In genomic region chr9:107282268-107282667, GRCh38 we compare ENCODE assay signal across 8 cellular contexts. TPM values are rescaled to one million over a fixed set of nuclear protein-coding genes. Genes with fewer than 3 reads are reported as not detected.
DNase-seq lines count a peak whose midpoint lies in the region; ATAC-seq and TF ChIP-seq lines count a peak whose summit lies in the region.

No MANE protein-coding gene starts in this region.

- H3K36me3 ChIP-seq in Caco-2 (ENCODE audit: control insufficient read depth, insufficient read depth, low read length) (no peaks in the 10 kb centered on the region), right atrium auricular region (no peaks in the 10 kb centered on the region)

- peak overlapping the region; percentile 90 to 100 for H3K27ac ChIP-seq in right atrium auricular region

- H3K9me3 Mint-ChIP-seq in Caco-2 (ENCODE audit: unreplicated experiment) (no peaks in the 10 kb centered on the region), activated B cell treated with CpG ODN at 0.5 μM for 24 hours (no peaks in the 10 kb centered on the region)
- no peaks in the 10 kb centered on the region for H3K9me3 Mint-ChIP-seq in stimulated activated memory B cell treated with anti-CD40 and anti-IgM and Interleukin-4, amounts not matched to agents 10 μg/mL and 1 μg/mL and 100 μg/mL, for 72 hours

- H3K9me3 ChIP-seq in Caco-2 (0 out of 2 replicates have a peak, but pooled peaks cover 4% of the 10 kb centered on the region), right atrium auricular region (no peaks in the 10 kb centered on the region)

- H3K4me1 ChIP-seq in Caco-2 (peaks cover 35% of the 10 kb centered on the region), right atrium auricular region (peaks cover 0 to 31% of the 10 kb centered on the region in 2 donors)

- TF ChIP-seq CTCF in Caco-2 (IDR thresholded peaks at IDR 0.05; ENCODE audit: insufficient read depth in 1 of 2, low read depth in 1 of 2, low read length in 1 of 2, severe bottlenecking in 1 of 2, unreplicated experiment in 1 of 2) = no peak
- TF ChIP-seq CTCF in activated B cell treated with CpG ODN at 0.5 μM for 24 hours (IDR thresholded peaks at IDR 0.05) = no peak
- TF ChIP-seq CTCF in right atrium auricular region (IDR thresholded peaks at IDR 0.05) = no peak

- H3K4me3 Mint-ChIP-seq in Caco-2 (ENCODE audit: unreplicated experiment) (peak overlapping the region; percentile 93), activated B cell treated with CpG ODN at 0.5 μM for 24 hours (peak overlapping the region; percentile 91)
- peak overlapping the region; percentile 92 for H3K4me3 Mint-ChIP-seq in stimulated activated memory B cell treated with anti-CD40 and anti-IgM and Interleukin-4, amounts not matched to agents 10 μg/mL and 1 μg/mL and 100 μg/mL, for 72 hours

- POLR2A ChIA-PET in Caco-2 (lab: Charles Lee) (no interaction called here), activated B cell treated with CpG ODN at 0.5 μM for 24 hours (lab: Charles Lee) (interaction anchor here (1.2 to 3.8 kb wide), 4 partner anchors 12 to 59 kb away, joined by 3 to 77 read pairs (median 6); no protein-coding TSS in a partner anchor)

- H3K27me3 Mint-ChIP-seq in Caco-2 (ENCODE audit: insufficient read depth, unreplicated experiment) (no peaks in the 10 kb centered on the region), activated B cell treated with CpG ODN at 0.5 μM for 24 hours (no peaks in the 10 kb centered on the region)
- H3K27me3 Mint-ChIP-seq in stimulated activated memory B cell treated with anti-CD40 and anti-IgM and Interleukin-4, amounts not matched to agents 10 μg/mL and 1 μg/mL and 100 μg/mL, for 72 hours = no peaks in the 10 kb centered on the region

- DNase-seq in Caco-2 (no peak), activated B cell treated with CpG ODN at 0.5 μM for 24 hours (no peak), right atrium auricular region (ENCODE audit: low spot score) (no peak), NCI-H446 (lab: John Stamatoyannopoulos, UW) (no peak), LoVo (ENCODE audit: low spot score) (no peak), ureter (ENCODE audit: low spot score) (no peak)

- BruUV-seq in Caco-2 (replicated peaks; lab: Mats Ljungman, UMichigan) = TSS peak; percentile 68

- H3K36me3 Mint-ChIP-seq in Caco-2 (ENCODE audit: insufficient read depth, unreplicated experiment) (peaks cover 23% of the 10 kb centered on the region), activated B cell treated with CpG ODN at 0.5 μM for 24 hours (ENCODE audit: low read depth) (peaks cover 6% of the 10 kb centered on the region)
- peaks cover 5% of the 10 kb centered on the region for H3K36me3 Mint-ChIP-seq in stimulated activated memory B cell treated with anti-CD40 and anti-IgM and Interleukin-4, amounts not matched to agents 10 μg/mL and 1 μg/mL and 100 μg/mL, for 72 hours

- intact Hi-C loops in Caco-2 (cut with micrococcal nuclease; ENCODE audit: unreplicated experiment) = no loop called here
- intact Hi-C loops in activated B cell treated with CpG ODN at 0.5 μM for 24 hours (cut with micrococcal nuclease) = loop anchor here (2.0 to 10.0 kb wide), 8 partner anchors 35 to 1833 kb away; partner anchors contain the start of genes CTNNAL1, TMEM245 and TMEM38B

- ATAC-seq in HG02610 (IDR thresholded peaks at IDR 0.05; ENCODE audit: unreplicated experiment) (peak; percentile 0), activated B cell treated with CpG ODN at 0.5 μM for 24 hours (ENCODE audit: low read depth) (no peak)
- no peak for ATAC-seq in stimulated activated memory B cell treated with anti-CD40 and anti-IgM and Interleukin-4, amounts not matched to agents 10 μg/mL and 1 μg/mL and 100 μg/mL, for 72 hours

- CTCF ChIA-PET in Caco-2 (lab: Charles Lee) = no interaction called here
- CTCF ChIA-PET in activated B cell treated with CpG ODN at 0.5 μM for 24 hours (lab: Charles Lee) = interaction anchor here (0.7 to 2.7 kb wide), 5 partner anchors 13 to 59 kb away, joined by 3 to 9 read pairs (median 6); no protein-coding TSS in a partner anchor

- H3K27me3 ChIP-seq in Caco-2 (replicated peaks; ENCODE audit: control insufficient read depth, insufficient read depth, low read length) = no peaks in the 10 kb centered on the region
- no peaks in the 10 kb centered on the region for H3K27me3 ChIP-seq in right atrium auricular region

- H3K4me1 Mint-ChIP-seq in Caco-2 (ENCODE audit: low read depth, unreplicated experiment) = peaks cover 27% of the 10 kb centered on the region
- peaks cover 58% of the 10 kb centered on the region for H3K4me1 Mint-ChIP-seq in activated B cell treated with CpG ODN at 0.5 μM for 24 hours
- peaks cover 46% of the 10 kb centered on the region for H3K4me1 Mint-ChIP-seq in stimulated activated memory B cell treated with anti-CD40 and anti-IgM and Interleukin-4, amounts not matched to agents 10 μg/mL and 1 μg/mL and 100 μg/mL, for 72 hours

- H3K27ac Mint-ChIP-seq in Caco-2 (ENCODE audit: unreplicated experiment) = peak overlapping the region; percentile 92
- H3K27ac Mint-ChIP-seq in activated B cell treated with CpG ODN at 0.5 μM for 24 hours = peak overlapping the region; percentile 82
- peak overlapping the region; percentile 89 for H3K27ac Mint-ChIP-seq in stimulated activated memory B cell treated with anti-CD40 and anti-IgM and Interleukin-4, amounts not matched to agents 10 μg/mL and 1 μg/mL and 100 μg/mL, for 72 hours

- H3K4me3 ChIP-seq in Caco-2 (ENCODE audit: low read depth, low read length) (peak overlapping the region; percentile 62), right atrium auricular region (peak overlapping the region; percentile 49 to 98)

RNA-seq across cellular contexts. Expression of gene RAD23B, which starts 0.8 kb away (rescaled TPM):
- total RNA-seq in Caco-2 (2022) (188 TPM in 2 replicates), activated B cell treated with CpG ODN at 0.5 μM for 24 hours (75.3 and 82.6 TPM in 2 replicates), right atrium auricular region (10 to 100 TPM; 58.3 to 85.6 TPM), ureter (132 TPM)
